2 cellular contexts compared by ENCODE assay signal in genomic region chr16:30179195-30179594, GRCh38.
TF ChIP-seq lines count a peak whose summit lies in the region.

No MANE protein-coding gene starts in this region.

TF ChIP-seq in HepG2, 621 proteins besides CTCF, POLR2A, EP300 and RAD21:
- TF ChIP-seq FIP1L1 (IDR thresholded peaks at IDR 0.05; ENCODE audit: borderline replicate concordance, insufficient read depth, low read depth, low read length) (no peak), ZNF329 (CRISPR knock-in tag; IDR thresholded peaks at IDR 0.05; ENCODE audit: low read depth) (peak; percentile 97)

TF ChIP-seq in HEK293T, 16 proteins besides CTCF, POLR2A, EP300 and RAD21:
- TF ChIP-seq L3MBTL2 (conservative IDR thresholded peaks at IDR 0.05) (no peak), SUZ12 (IDR thresholded peaks at IDR 0.05) (no peak), ARNT (IDR thresholded peaks at IDR 0.05) (no peak), FOXK2 (IDR thresholded peaks at IDR 0.05) (no peak), TARDBP (IDR thresholded peaks at IDR 0.05) (no peak), SP1 (IDR thresholded peaks at IDR 0.05) (no peak), FOXA1 (IDR thresholded peaks at IDR 0.05) (no peak), LEF1 (IDR thresholded peaks at IDR 0.05; ENCODE audit: borderline replicate concordance) (no peak), ELF4 (IDR thresholded peaks at IDR 0.05) (no peak), HDGF (IDR thresholded peaks at IDR 0.05; ENCODE audit: borderline replicate concordance) (no peak), FOXM1 (IDR thresholded peaks at IDR 0.05; ENCODE audit: borderline replicate concordance) (no peak), BHLHE40 (IDR thresholded peaks at IDR 0.05; ENCODE audit: borderline replicate concordance) (no peak)
